Comparison of ENCODE assay signal across 28 cellular contexts in the genomic region with DNA sequence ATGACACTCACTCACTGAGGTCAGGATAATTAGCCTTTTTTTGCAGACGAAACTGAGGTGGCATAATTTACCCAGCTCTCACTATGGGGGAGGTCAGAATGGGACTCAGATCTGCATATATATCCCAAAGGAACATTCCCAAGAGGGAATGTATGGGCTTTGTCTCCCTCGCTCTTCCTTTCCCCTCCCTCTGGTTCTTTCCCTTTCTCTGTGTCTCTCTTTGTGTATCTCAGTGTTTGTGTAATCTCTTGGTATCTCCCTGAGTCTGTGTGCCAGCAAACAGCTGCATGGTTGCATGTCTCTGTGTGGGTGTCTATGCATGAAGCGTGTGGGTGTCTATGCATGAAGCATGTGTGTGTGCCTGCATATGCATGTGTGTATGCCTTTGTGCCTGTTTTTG. TPM values are rescaled to one million over a fixed set of nuclear protein-coding genes. Genes with fewer than 3 reads are reported as not detected.
A peak's percentile ranks its signal among the peaks of the same experiment; 100 is the strongest.
DNase-seq lines count a peak whose midpoint lies in the region; ATAC-seq and TF ChIP-seq lines count a peak whose summit lies in the region.
"Had no signal": no experiment of that assay in that cellular context is flagged by ENCODE, and none has a peak within 500 bp of the region (broad histone marks: within the 10 kb centered on the region; RNA-seq: fewer than 3 reads in every experiment).

No MANE protein-coding gene starts in this region.

- H2BK5ac ChIP-seq in neuronal stem cell (ENCODE audit: low read length): no peak overlapping the region

- H3K4ac ChIP-seq in neuronal stem cell (ENCODE audit: low read length): no peak overlapping the region

- H3K18ac ChIP-seq in neuronal stem cell (ENCODE audit: low read length): no peak overlapping the region

- H3K14ac ChIP-seq in neuronal stem cell (ENCODE audit: low read length): no peak overlapping the region

- no peak overlapping the region for H3K4me3 ChIP-seq in HEK293 (ENCODE audit: low read depth, low read length)
- H3K4me3 ChIP-seq in dorsolateral prefrontal cortex: peak overlapping the region in 8 of 59 donors; percentile 5 to 29 (median 16)
- no peak overlapping the region for H3K4me3 ChIP-seq in neuronal stem cell (ENCODE audit: low read length in 2 of 2)
- H3K4me3 ChIP-seq: BLaER1, breast epithelium, neural progenitor cell, right lobe of liver, spleen had no signal

- H3K4me1 ChIP-seq in HEK293 (ENCODE audit: control insufficient read depth, insufficient read depth, low read length) (no peaks in the 10 kb centered on the region), neuronal stem cell (ENCODE audit: control insufficient read depth in 2 of 2, insufficient read depth in 1 of 2, low read depth in 1 of 2, low read length in 2 of 2) (peaks cover 3 to 5% of the 10 kb centered on the region in 2 donors)
- H3K4me1 ChIP-seq: breast epithelium, right lobe of liver had no signal

- peaks cover 4% of the 10 kb centered on the region for H3K79me1 ChIP-seq in neuronal stem cell (ENCODE audit: low read depth, low read length)

- H3K36me3 ChIP-seq in HEK293 (ENCODE audit: control insufficient read depth in 2 of 2, insufficient read depth in 1 of 2, low read length in 2 of 2) (peaks cover 15 to 58% of the 10 kb centered on the region in 2 experiments; a peak in 2 of 3 replicates), neuronal stem cell (replicated peaks in 1 of 2; ENCODE audit: control insufficient read depth in 2 of 2, insufficient read depth in 2 of 2, low read length in 2 of 2) (peaks cover 27 to 74% of the 10 kb centered on the region in 2 donors)
- H3K36me3 ChIP-seq: breast epithelium had no signal

- no peaks in the 10 kb centered on the region for H3K27me3 Mint-ChIP-seq in activated CD8-positive, alpha-beta T cell treated with anti-CD3 and anti-CD28 coated beads for 36 hours
- no peaks in the 10 kb centered on the region for H3K27me3 Mint-ChIP-seq in CD4-positive, alpha-beta T cell

- no peaks in the 10 kb centered on the region for H3K27me3 ChIP-seq in dorsolateral prefrontal cortex
- H3K27me3 ChIP-seq in neuronal stem cell (ENCODE audit: control insufficient read depth in 3 of 3, insufficient read depth in 3 of 3, low read depth in 1 of 3, low read length in 3 of 3): no peaks in the 10 kb centered on the region
- no peaks in the 10 kb centered on the region for H3K27me3 ChIP-seq in CD4-positive, alpha-beta T cell (ENCODE audit: control insufficient read depth, insufficient read depth, low read length)
- H3K27me3 ChIP-seq: BLaER1, breast epithelium, neural progenitor cell, right lobe of liver, spleen had no signal

- no peak overlapping the region for H3K27ac Mint-ChIP-seq in activated CD8-positive, alpha-beta T cell treated with anti-CD3 and anti-CD28 coated beads for 36 hours
- no peak overlapping the region for H3K27ac Mint-ChIP-seq in CD4-positive, alpha-beta T cell
- H3K27ac Mint-ChIP-seq: neural progenitor cell had no signal

- H3K9me3 ChIP-seq in HEK293 (ENCODE audit: control insufficient read depth, insufficient read depth, low read depth, low read length): no peaks in the 10 kb centered on the region
- no peaks in the 10 kb centered on the region for H3K9me3 ChIP-seq in neuronal stem cell (replicated peaks in 1 of 2; ENCODE audit: control insufficient read depth in 2 of 2, insufficient read depth in 1 of 2, low read depth in 1 of 2, low read length in 2 of 2)
- H3K9me3 ChIP-seq in CD4-positive, alpha-beta T cell (ENCODE audit: control insufficient read depth, low read length): no peaks in the 10 kb centered on the region
- H3K9me3 ChIP-seq: BLaER1, breast epithelium, right lobe of liver, spleen had no signal

- peaks cover 25% of the 10 kb centered on the region for H3K4me1 Mint-ChIP-seq in activated CD8-positive, alpha-beta T cell treated with anti-CD3 and anti-CD28 coated beads for 36 hours (ENCODE audit: low read depth)
- peaks cover 25% of the 10 kb centered on the region for H3K4me1 Mint-ChIP-seq in CD4-positive, alpha-beta T cell (ENCODE audit: low read depth)

- POLR2A ChIA-PET in HEK293 (lab: Yijun Ruan, JAX): interaction anchor here (0.7 kb wide), 1 partner anchor 26 kb away, joined by 3 read pairs; no protein-coding TSS in a partner anchor
- POLR2A ChIA-PET in activated CD8-positive, alpha-beta T cell treated with anti-CD3 and anti-CD28 coated beads for 36 hours (lab: Charles Lee): no interaction called here
- POLR2A ChIA-PET in CD4-positive, alpha-beta T cell (lab: Charles Lee): interaction anchor here (1.2 kb wide), 1 partner anchor 30 kb away, joined by 5 read pairs; the partner anchor contains the start of gene KPNA6

- no peak for ATAC-seq in activated CD8-positive, alpha-beta T cell treated with anti-CD3 and anti-CD28 coated beads for 36 hours
- ATAC-seq in HG03342 (IDR thresholded peaks at IDR 0.05; ENCODE audit: unreplicated experiment): no peak
- ATAC-seq in CD4-positive, alpha-beta T cell (ENCODE audit: poor library complexity): no peak
- ATAC-seq: left colon, right lobe of liver, Right ventricle myocardium inferior, SK-N-SH treated with all-trans-retinoic acid at 6 μM for 48 hours had no signal

- H3K27ac ChIP-seq in HEK293 (ENCODE audit: extremely low read depth, low read depth, low read length) (no peak overlapping the region), dorsolateral prefrontal cortex (peak overlapping the region in 54 of 59 donors; percentile 7 to 87 (median 70)), neuronal stem cell (replicated peaks; ENCODE audit: low read length) (no peak overlapping the region)
- H3K27ac ChIP-seq in CD4-positive, alpha-beta T cell (ENCODE audit: low read depth, low read length): no peak overlapping the region
- H3K27ac ChIP-seq: BLaER1, breast epithelium, KMS-11, neural progenitor cell, right lobe of liver, spleen had no signal

- CTCF ChIA-PET in HEK293 (lab: Yijun Ruan, JAX): no interaction called here
- CTCF ChIA-PET in activated CD8-positive, alpha-beta T cell treated with anti-CD3 and anti-CD28 coated beads for 36 hours (lab: Charles Lee): interaction anchor here (1.5 kb wide), 1 partner anchor 33 kb away, joined by 3 read pairs; no protein-coding TSS in a partner anchor
- CTCF ChIA-PET in CD4-positive, alpha-beta T cell (lab: Charles Lee): no interaction called here

- no peak overlapping the region for H2AK5ac ChIP-seq in neuronal stem cell (ENCODE audit: low read depth, low read length)

- WGBS in neuronal stem cell (ENCODE audit: extremely low coverage in 2 of 2, insufficient read length in 2 of 2, insufficient replicate concordance in 1 of 2), 2 donors: no CpG with 5 or more reads among the region's 3 CpGs

- H2AFZ ChIP-seq in neuronal stem cell (ENCODE audit: low read length): no peak overlapping the region
- H2AFZ ChIP-seq: neural progenitor cell had no signal

- intact Hi-C loops in dorsolateral prefrontal cortex (cut with DNase I): no loop called here
- intact Hi-C loops in activated CD8-positive, alpha-beta T cell treated with anti-CD3 and anti-CD28 coated beads for 36 hours (cut with micrococcal nuclease): no loop called here
- intact Hi-C loops in CD4-positive, alpha-beta T cell (cut with DNase I, micrococcal nuclease): loop anchor here in 1 of 2 experiments (10.0 kb wide), 2 partner anchors 433 to 577 kb away; partner anchors contain the start of genes PEF1, RBBP4 and ZBTB8OS

- H3K9ac ChIP-seq in neuronal stem cell (ENCODE audit: low read depth, low read length, poor library complexity): peak overlapping the region; percentile 67
- H3K9ac ChIP-seq: BLaER1, KMS-11, neural progenitor cell had no signal

- H4K91ac ChIP-seq in neuronal stem cell (ENCODE audit: low read depth, low read length, poor library complexity): peak overlapping the region; percentile 32

- H3K36me3 Mint-ChIP-seq in activated CD8-positive, alpha-beta T cell treated with anti-CD3 and anti-CD28 coated beads for 36 hours (ENCODE audit: low read depth): peaks cover 24% of the 10 kb centered on the region
- H3K36me3 Mint-ChIP-seq in CD4-positive, alpha-beta T cell (ENCODE audit: low read depth): peaks cover 71% of the 10 kb centered on the region

- no peaks in the 10 kb centered on the region for H3K9me3 Mint-ChIP-seq in activated CD8-positive, alpha-beta T cell treated with anti-CD3 and anti-CD28 coated beads for 36 hours
- no peaks in the 10 kb centered on the region for H3K9me3 Mint-ChIP-seq in CD4-positive, alpha-beta T cell
- H3K9me3 Mint-ChIP-seq: neural progenitor cell had no signal

- no peak for TF ChIP-seq CTCF in HEK293 (tag by site-specific recombination; IDR thresholded peaks at IDR 0.05)
- TF ChIP-seq CTCF in dorsolateral prefrontal cortex (IDR thresholded peaks at IDR 0.05 in 54 of 56, conservative IDR thresholded peaks at IDR 0.05 in 2 of 56; ENCODE audit: low read depth in 1 of 56, partially characterized antibody in 56 of 56): no peak
- TF ChIP-seq CTCF in activated CD8-positive, alpha-beta T cell treated with anti-CD3 and anti-CD28 coated beads for 36 hours (IDR thresholded peaks at IDR 0.05): no peak
- no peak for TF ChIP-seq CTCF in CD4-positive, alpha-beta T cell (IDR thresholded peaks at IDR 0.05)

- H4K8ac ChIP-seq in neuronal stem cell (ENCODE audit: low read depth, low read length): no peak overlapping the region

- H3K4me3 Mint-ChIP-seq in activated CD8-positive, alpha-beta T cell treated with anti-CD3 and anti-CD28 coated beads for 36 hours: no peak overlapping the region
- no peak overlapping the region for H3K4me3 Mint-ChIP-seq in CD4-positive, alpha-beta T cell
- H3K4me3 Mint-ChIP-seq: neural progenitor cell had no signal

- no peak overlapping the region for H2BK120ac ChIP-seq in neuronal stem cell (ENCODE audit: low read depth, low read length)

- H3K23ac ChIP-seq in neuronal stem cell (ENCODE audit: low read depth, low read length, poor library complexity): no peak overlapping the region

- no peak overlapping the region for H2BK12ac ChIP-seq in neuronal stem cell (ENCODE audit: low read length)

- DNase-seq in Ammon's horn (ENCODE audit: low spot score) (peak; percentile 23), dorsolateral prefrontal cortex (no peak), neuronal stem cell (ENCODE audit: low spot score) (no peak), NOMO-1 (lab: John Stamatoyannopoulos, UW; ENCODE audit: unreplicated experiment in 2 of 2) (no peak)
- no peak for DNase-seq in activated CD8-positive, alpha-beta T cell treated with anti-CD3 and anti-CD28 coated beads for 36 hours
- DNase-seq in CD4-positive, alpha-beta T cell: no peak
- DNase-seq: activated CD4-positive, alpha-beta T cell treated with anti-CD3 and anti-CD28 coated beads for 1 hour; activated T-cell treated with anti-CD3 and anti-CD28 coated beads, Interleukin-2, amount 50 U/mL, for 1 hour; amniotic stem cell; COR-L47; effector CD8-positive, alpha-beta T cell; left colon; mammary epithelial cell; NCI-H2081; NCI-H2227 treated with DMSO at 0.1 percent for 48 hours; NCI-H526 treated with DMSO at 0.1 percent for 48 hours; right lobe of liver; stimulated activated CD8-positive, alpha-beta memory T cell treated with anti-CD3 and anti-CD28 coated beads, Interleukin-4, amount 100 ng/mL, for 48 hours; trophoblast cell had no signal

- H3K4me2 ChIP-seq in neuronal stem cell (ENCODE audit: insufficient read depth, low read length, poor library complexity, severe bottlenecking): no peak overlapping the region
- H3K4me2 ChIP-seq: BLaER1, KMS-11, neural progenitor cell had no signal

- no peak overlapping the region for H2BK15ac ChIP-seq in neuronal stem cell (ENCODE audit: low read length)

RNA-seq across cellular contexts. Expression of gene TMEM39B, which starts 4.7 kb away (rescaled TPM):
- 10 to 100 TPM; 14.3 to 30.7 (median 20.7) TPM for total RNA-seq in dorsolateral prefrontal cortex
- 17.3 TPM for polyA plus RNA-seq in neuronal stem cell (2013, experiment 1 of 2)
- polyA plus RNA-seq in neuronal stem cell (2013, experiment 2 of 2): 17.7 TPM
- total RNA-seq in activated CD8-positive, alpha-beta T cell treated with anti-CD3 and anti-CD28 coated beads for 36 hours: 10 to 100 TPM; 25.3 to 27.7 TPM
- 1 to 10 TPM; 7.2 to 7.9 TPM for total RNA-seq in CD4-positive, alpha-beta T cell

RNA-seq across cellular contexts. Expression of gene KPNA6, which starts 30.4 kb away (rescaled TPM):
- total RNA-seq in dorsolateral prefrontal cortex: 10 to 100 TPM; 49.7 to 98.8 (median 74.6) TPM
- 24.0 TPM for polyA plus RNA-seq in neuronal stem cell (2013, experiment 1 of 2)
- polyA plus RNA-seq in neuronal stem cell (2013, experiment 2 of 2): 24.9 TPM
- 10 to 100 TPM; 70.8 to 74.3 TPM for total RNA-seq in activated CD8-positive, alpha-beta T cell treated with anti-CD3 and anti-CD28 coated beads for 36 hours
- total RNA-seq in CD4-positive, alpha-beta T cell: 10 to 100 TPM; 47.1 to 47.8 TPM

Comparison
In these comparisons a context has a peak if more than half of its experiments do, and no peak if none do; other contexts are left out.
1. H3K27ac ChIP-seq: peak in dorsolateral prefrontal cortex (54 of 59); none in HEK293 (single experiment), neuronal stem cell (single experiment) and CD4-positive, alpha-beta T cell (single experiment).